16 cellular contexts compared by ENCODE assay signal in the genomic region with DNA sequence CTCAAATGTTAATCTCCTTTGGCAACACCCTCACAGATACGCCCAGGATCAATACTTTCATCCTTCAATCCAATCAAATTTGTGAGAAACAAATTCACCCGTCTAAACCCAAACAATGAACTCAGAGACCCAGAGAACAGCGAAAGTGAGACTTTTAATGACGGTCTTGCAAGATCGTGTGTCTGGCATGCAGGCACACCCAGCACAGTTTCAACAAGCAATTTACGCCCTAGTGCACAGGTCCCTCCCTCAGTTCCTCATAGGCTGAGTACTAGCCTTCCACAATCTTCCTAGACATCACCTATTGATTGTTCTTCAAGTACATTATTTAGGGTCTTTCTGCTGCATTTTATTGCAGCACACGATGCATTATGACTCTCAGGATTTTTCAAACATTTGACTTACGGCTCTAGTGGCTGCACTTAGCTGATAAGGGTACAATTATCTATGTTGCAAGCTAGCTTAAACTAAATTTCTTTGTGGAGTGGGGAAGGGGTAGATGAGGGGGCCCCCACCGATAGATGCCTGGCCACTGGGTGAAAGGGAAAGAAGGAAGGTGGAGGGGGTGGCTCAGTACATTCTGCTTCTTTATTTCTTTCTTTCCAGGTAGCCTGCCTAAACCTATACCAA. TPM values are rescaled to one million over a fixed set of nuclear protein-coding genes. Genes with fewer than 3 reads are reported as not detected.
DNase-seq lines count a peak whose midpoint lies in the region; ATAC-seq and TF ChIP-seq lines count a peak whose summit lies in the region.
"Not testable (repeated sequence)": the region's sequence is repeated elsewhere in the genome, so short reads cannot be mapped to it uniquely, and the experiment has no call there.
"Had no signal": no experiment of that assay in that cellular context is flagged by ENCODE, and none has a peak within 500 bp of the region (broad histone marks: within the 10 kb centered on the region; RNA-seq: fewer than 3 reads in every experiment).

No MANE protein-coding gene starts in this region.

- peak overlapping the region; percentile 34 to 81 (median 76) for H3K4me3 Mint-ChIP-seq in IgD-negative memory B cell
- H3K4me3 Mint-ChIP-seq in activated B cell treated with CpG ODN at 0.5 μM for 24 hours = peak overlapping the region; percentile 35
- peak overlapping the region; percentile 56 for H3K4me3 Mint-ChIP-seq in activated T-cell treated with anti-CD3 and anti-CD28 coated beads, Interleukin-2, amount 50 U/mL, for 24 hours
- H3K4me3 Mint-ChIP-seq in type B pancreatic cell = peak overlapping the region; percentile 49

- intact Hi-C loops in activated B cell treated with CpG ODN at 0.5 μM for 24 hours (cut with micrococcal nuclease); mucosa of descending colon (cut with DNase I, micrococcal nuclease): not testable (repeated sequence)

- H3K36me3 Mint-ChIP-seq in IgD-negative memory B cell; activated B cell treated with CpG ODN at 0.5 μM for 24 hours (ENCODE audit: low read depth); activated T-cell treated with anti-CD3 and anti-CD28 coated beads, Interleukin-2, amount 50 U/mL, for 24 hours (ENCODE audit: low read depth); type B pancreatic cell: not testable (repeated sequence)

- H3K27ac Mint-ChIP-seq in IgD-negative memory B cell (peak overlapping the region; percentile 81 to 93 (median 92)), activated B cell treated with CpG ODN at 0.5 μM for 24 hours (peak overlapping the region; percentile 69), type B pancreatic cell (peak overlapping the region; percentile 87)
- peak overlapping the region; percentile 83 for H3K27ac Mint-ChIP-seq in activated T-cell treated with anti-CD3 and anti-CD28 coated beads, Interleukin-2, amount 50 U/mL, for 24 hours

- POLR2A ChIA-PET in activated B cell treated with CpG ODN at 0.5 μM for 24 hours (lab: Charles Lee) = not testable (repeated sequence)

- H3K36me3 ChIP-seq in mucosa of descending colon (ENCODE audit: low read depth) = not testable (repeated sequence)

- not testable (repeated sequence) for H3K4me1 ChIP-seq in mucosa of descending colon (ENCODE audit: low read depth)

- not testable (repeated sequence) for ATAC-seq in activated B cell treated with CpG ODN at 0.5 μM for 24 hours (ENCODE audit: low read depth)
- peak; percentile 32 for ATAC-seq in mucosa of descending colon

- peaks cover 6 to 18% (median 14%) of the 10 kb centered on the region in 3 donors for H3K4me1 Mint-ChIP-seq in IgD-negative memory B cell
- peaks cover 19% of the 10 kb centered on the region for H3K4me1 Mint-ChIP-seq in activated B cell treated with CpG ODN at 0.5 μM for 24 hours
- peaks cover 31% of the 10 kb centered on the region for H3K4me1 Mint-ChIP-seq in activated T-cell treated with anti-CD3 and anti-CD28 coated beads, Interleukin-2, amount 50 U/mL, for 24 hours (ENCODE audit: low read depth)
- H3K4me1 Mint-ChIP-seq in type B pancreatic cell (ENCODE audit: unreplicated experiment) = peaks cover 13% of the 10 kb centered on the region

- DNase-seq in activated B cell treated with CpG ODN at 0.5 μM for 24 hours; activated T-cell treated with anti-CD3 and anti-CD28 coated beads, Interleukin-2, amount 50 U/mL, for 24 hours; type B pancreatic cell (ENCODE audit: extremely low spot score, unreplicated experiment): not testable (repeated sequence)
- peak; percentile 21 for DNase-seq in activated naive CD4-positive, alpha-beta T cell treated with anti-CD3 and anti-CD28 coated beads, Interleukin-2, amount 50 U/mL, for 16 hours
- peak; percentile 19 for DNase-seq in effector CD4-positive, alpha-beta T cell
- DNase-seq in mucosa of descending colon = peak; percentile 49 to 55 (median 54)
- DNase-seq in retina = peak; percentile 1

- H3K4me3 ChIP-seq in mucosa of descending colon = not testable (repeated sequence)

- TF ChIP-seq CTCF in activated B cell treated with CpG ODN at 0.5 μM for 24 hours (IDR thresholded peaks at IDR 0.05); mucosa of descending colon (IDR thresholded peaks at IDR 0.05); type B pancreatic cell (conservative IDR thresholded peaks at IDR 0.05): not testable (repeated sequence)

- not testable (repeated sequence) for H3K27me3 Mint-ChIP-seq in IgD-negative memory B cell; activated B cell treated with CpG ODN at 0.5 μM for 24 hours; activated T-cell treated with anti-CD3 and anti-CD28 coated beads, Interleukin-2, amount 50 U/mL, for 24 hours; type B pancreatic cell

- not testable (repeated sequence) for H3K9me3 ChIP-seq in mucosa of descending colon

- not testable (repeated sequence) for H3K9me3 Mint-ChIP-seq in IgD-negative memory B cell; activated B cell treated with CpG ODN at 0.5 μM for 24 hours; activated T-cell treated with anti-CD3 and anti-CD28 coated beads, Interleukin-2, amount 50 U/mL, for 24 hours; type B pancreatic cell

- CTCF ChIA-PET in activated B cell treated with CpG ODN at 0.5 μM for 24 hours (lab: Charles Lee) = not testable (repeated sequence)

RNA-seq across cellular contexts. Expression of gene PPIAL4C, which starts 50.1 kb away (rescaled TPM):
- polyA plus RNA-seq in IgD-negative memory B cell = not detected
- total RNA-seq in activated B cell treated with CpG ODN at 0.5 μM for 24 hours = 0.42 TPM in 1 of 2 replicates, not detected in the other
- total RNA-seq in mucosa of descending colon = not detected
- not detected in 2 replicates for total RNA-seq in type B pancreatic cell (ENCODE audit: low replicate concordance)
- total RNA-seq: H9, HT1080, left cardiac atrium, M059J, mammary epithelial cell, prostate gland, sciatic nerve, urinary bladder had no signal
- polyA plus RNA-seq: mammary epithelial cell, urinary bladder had no signal
